11 cellular contexts compared by ENCODE assay signal in genomic region chr15:91522609-91523332, GRCh38.
DNase-seq lines count a peak whose midpoint lies in the region; ATAC-seq and TF ChIP-seq lines count a peak whose summit lies in the region.
"Had no signal": no experiment of that assay in that cellular context is flagged by ENCODE, and none has a peak within 500 bp of the region (broad histone marks: within the 10 kb centered on the region; RNA-seq: fewer than 3 reads in every experiment).

No MANE protein-coding gene starts in this region.

- no peak overlapping the region for H3K23ac ChIP-seq in mesenchymal stem cell (ENCODE audit: low read length in 2 of 2)

- H2AK5ac ChIP-seq in mesenchymal stem cell (ENCODE audit: low read length, severe bottlenecking) = no peak overlapping the region

- no peak overlapping the region for H3K27ac Mint-ChIP-seq in Calu3 (ENCODE audit: unreplicated experiment)
- H3K27ac Mint-ChIP-seq: activated naive CD8-positive, alpha-beta T cell had no signal

- H3K18ac ChIP-seq in mesenchymal stem cell (ENCODE audit: low read depth in 1 of 2, low read length in 2 of 2) = no peak overlapping the region

- H3K27me3 ChIP-seq in mesenchymal stem cell (ENCODE audit: control insufficient read depth in 1 of 2, insufficient read depth in 1 of 2, low read length in 2 of 2) = no peaks in the 10 kb centered on the region

- H2AFZ ChIP-seq in mesenchymal stem cell (ENCODE audit: low read depth, low read length) = no peak overlapping the region

- no peak overlapping the region for H2BK15ac ChIP-seq in mesenchymal stem cell (ENCODE audit: low read depth, poor library complexity, severe bottlenecking)

- H3K4me2 ChIP-seq in mesenchymal stem cell (ENCODE audit: low read length, poor library complexity, severe bottlenecking) = no peak overlapping the region

- H3K4me3 Mint-ChIP-seq in Calu3 (ENCODE audit: low read depth, unreplicated experiment) = no peak overlapping the region

- BruUV-seq in Calu3 (replicated peaks; lab: Mats Ljungman, UMichigan) = no TSS peak

- peaks cover 3% of the 10 kb centered on the region for H3K4me1 ChIP-seq in mesenchymal stem cell (ENCODE audit: control insufficient read depth, insufficient read depth, low read depth, low read length)

- no peaks in the 10 kb centered on the region for H3K36me3 Mint-ChIP-seq in Calu3 (ENCODE audit: insufficient read depth, unreplicated experiment)
- H3K36me3 Mint-ChIP-seq: activated naive CD8-positive, alpha-beta T cell; naive thymus-derived CD8-positive, alpha-beta T cell had no signal

- no peak overlapping the region for H4K8ac ChIP-seq in mesenchymal stem cell (ENCODE audit: low read length)

- H3K4me1 Mint-ChIP-seq in Calu3 (ENCODE audit: low read depth, unreplicated experiment) = peaks cover 20% of the 10 kb centered on the region

- H3K27ac ChIP-seq in mesenchymal stem cell (ENCODE audit: low read length, poor library complexity, severe bottlenecking) = no peak overlapping the region

- intact Hi-C loops in Calu3 (cut with micrococcal nuclease; ENCODE audit: unreplicated experiment) = loop anchor here (1.0 to 5.0 kb wide), 2 partner anchors 115 to 219 kb away; no protein-coding TSS in a partner anchor

- no peak overlapping the region for H3K4ac ChIP-seq in mesenchymal stem cell (ENCODE audit: low read depth in 1 of 2, low read length in 2 of 2)

- peak; percentile 29 for TF ChIP-seq CTCF in Calu3 (IDR thresholded peaks at IDR 0.05; ENCODE audit: unreplicated experiment)
- TF ChIP-seq CTCF in cardiac fibroblast (IDR thresholded peaks at IDR 0.05; ENCODE audit: low read depth, low read length) = peak; percentile 60

- H2BK12ac ChIP-seq in mesenchymal stem cell (ENCODE audit: low read length in 2 of 2) = no peak overlapping the region

- peak; percentile 25 for DNase-seq in Calu3
- peak; percentile 28 for DNase-seq in NCI-H2171 (lab: John Stamatoyannopoulos, UW)
- peak in 1 of 2 donors; percentile 82 for DNase-seq in cardiac fibroblast (ENCODE audit: low read depth in 2 of 2)
- no peak for DNase-seq in mesenchymal stem cell
- DNase-seq in A172 (ENCODE audit: low spot score) = no peak
- no peak for DNase-seq in ecto neural progenitor cell (ENCODE audit: low spot score)
- DNase-seq: NCI-H2029 treated with DMSO at 0.1 percent for 48 hours had no signal

- H2BK120ac ChIP-seq in mesenchymal stem cell (ENCODE audit: low read depth, low read length) = no peak overlapping the region

- H3K4me3 ChIP-seq in cardiac fibroblast (replicated peaks in 1 of 2; ENCODE audit: low read depth in 2 of 2, low read length in 2 of 2) (no peak overlapping the region), mesenchymal stem cell (ENCODE audit: insufficient read depth in 1 of 2, low read depth in 1 of 2, low read length in 2 of 2) (no peak overlapping the region)

- H3K14ac ChIP-seq in mesenchymal stem cell (ENCODE audit: low read length in 2 of 2) = no peak overlapping the region

- no peaks in the 10 kb centered on the region for H3K79me1 ChIP-seq in mesenchymal stem cell (replicated peaks; ENCODE audit: low read length, poor library complexity, severe bottlenecking)

- peak overlapping the region; percentile 55 for H3K9ac ChIP-seq in mesenchymal stem cell (ENCODE audit: low read length)

- WGBS in mesenchymal stem cell = 27% methylated on average over 2 of the region's 2 CpGs

- no peak overlapping the region for H2BK5ac ChIP-seq in mesenchymal stem cell (ENCODE audit: low read depth, low read length, poor library complexity, severe bottlenecking)

- no peak overlapping the region for H4K91ac ChIP-seq in mesenchymal stem cell (ENCODE audit: low read length)

- H3K36me3 ChIP-seq in mesenchymal stem cell (ENCODE audit: control insufficient read depth in 1 of 2, insufficient read depth in 2 of 2, low read depth in 1 of 2, low read length in 2 of 2) = no peaks in the 10 kb centered on the region

- peaks cover 4% of the 10 kb centered on the region for H3K9me3 Mint-ChIP-seq in Calu3 (ENCODE audit: low read depth, unreplicated experiment)
- H3K9me3 Mint-ChIP-seq: naive thymus-derived CD8-positive, alpha-beta T cell had no signal

- CTCF ChIA-PET in Calu3 (lab: Charles Lee) = no interaction called here

- no peaks in the 10 kb centered on the region for H3K27me3 Mint-ChIP-seq in Calu3 (ENCODE audit: unreplicated experiment)
- H3K27me3 Mint-ChIP-seq: activated naive CD8-positive, alpha-beta T cell had no signal

- H3K9me3 ChIP-seq in mesenchymal stem cell (ENCODE audit: control insufficient read depth, low read length) = no peaks in the 10 kb centered on the region

- no peak for ATAC-seq in GM21381 (IDR thresholded peaks at IDR 0.05; ENCODE audit: unreplicated experiment)
- ATAC-seq in GM19328 (IDR thresholded peaks at IDR 0.05; ENCODE audit: unreplicated experiment) = no peak

Comparison
In these comparisons a context has a peak if more than half of its experiments do, and no peak if none do; other contexts are left out.
1. DNase-seq: peak in Calu3 (single experiment) and NCI-H2171 (single experiment); none in mesenchymal stem cell (single experiment), A172 (single experiment) and ecto neural progenitor cell (single experiment).